In the genomic region with DNA sequence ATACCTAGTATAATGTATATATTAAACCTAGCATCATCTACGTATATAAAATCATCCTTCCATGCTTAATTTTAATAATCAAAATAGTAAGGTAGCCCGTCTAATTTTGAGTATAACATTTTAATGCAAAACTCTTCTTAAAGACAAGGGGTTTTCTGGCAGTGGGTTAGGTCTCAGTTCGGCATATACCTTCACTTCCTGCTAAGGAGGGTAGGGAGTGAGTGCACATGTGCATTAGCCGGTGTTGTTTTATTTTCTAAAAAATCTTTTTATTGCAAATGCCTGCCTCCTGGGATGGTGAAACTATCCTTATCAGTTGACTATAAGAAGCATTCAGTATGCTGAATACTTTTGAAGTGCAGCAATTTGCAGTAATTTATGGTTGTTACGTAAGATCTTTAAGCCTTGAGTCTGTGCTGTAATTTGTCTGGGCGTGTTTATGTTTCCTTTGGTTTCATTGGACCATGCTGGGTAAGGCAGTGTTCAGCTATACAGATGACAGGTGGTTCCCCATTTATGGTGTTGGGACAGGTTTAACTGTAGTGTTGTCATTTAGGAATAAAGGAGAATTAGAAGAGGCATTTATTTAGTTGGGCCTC, we compare ENCODE assay signal across 13 cellular contexts. TPM values are rescaled to one million over a fixed set of nuclear protein-coding genes. Genes with fewer than 3 reads are reported as not detected.
A peak's percentile ranks its signal among the peaks of the same experiment; 100 is the strongest.
DNase-seq lines count a peak whose midpoint lies in the region; ATAC-seq and TF ChIP-seq lines count a peak whose summit lies in the region.
"Had no signal": no experiment of that assay in that cellular context is flagged by ENCODE, and none has a peak within 500 bp of the region (broad histone marks: within the 10 kb centered on the region; RNA-seq: fewer than 3 reads in every experiment).

No MANE protein-coding gene starts in this region.

- intact Hi-C loops in right lobe of liver (cut with DNase I) (no loop called here), head of caudate nucleus (cut with DNase I) (no loop called here)

- H3K4me1 Mint-ChIP-seq in T-helper 17 cell: no peaks in the 10 kb centered on the region

- TF ChIP-seq POLR2A in right lobe of liver (IDR thresholded peaks at IDR 0.05): no peak

- TF ChIP-seq CTCF in RWPE2 (IDR thresholded peaks at IDR 0.05; ENCODE audit: poor library complexity, severe bottlenecking): no peak
- no peak for TF ChIP-seq CTCF in right lobe of liver (IDR thresholded peaks at IDR 0.05)

- no peak overlapping the region for H3K27ac ChIP-seq in RWPE2 (ENCODE audit: poor library complexity, severe bottlenecking)
- H3K27ac ChIP-seq in right lobe of liver: peak overlapping the region in 2 of 3 donors; percentile 15 to 30
- H3K27ac ChIP-seq: brain microvascular endothelial cell had no signal

- H3K27me3 ChIP-seq in RWPE2 (ENCODE audit: insufficient read depth, poor library complexity, severe bottlenecking) (no peaks in the 10 kb centered on the region), right lobe of liver (no peaks in the 10 kb centered on the region)
- H3K27me3 ChIP-seq: brain microvascular endothelial cell had no signal

- H3K4me1 ChIP-seq in RWPE2 (ENCODE audit: insufficient read depth, poor library complexity, severe bottlenecking): no peaks in the 10 kb centered on the region
- H3K4me1 ChIP-seq in right lobe of liver: peaks cover 0 to 72% (median 27%) of the 10 kb centered on the region in 4 donors

- 70% methylated on average over 6 of the region's 6 CpGs for WGBS in right lobe of liver (ENCODE audit: insufficient coverage, low coverage, low lambda C conversion rate, missing lambda C conversion rate)

- peak; percentile 93 for DNase-seq in NCI-H1105 treated with DMSO at 0.1 percent for 48 hours (lab: John Stamatoyannopoulos, UW)
- no peak for DNase-seq in RWPE2 (ENCODE audit: low spot score)
- no peak for DNase-seq in right lobe of liver
- no peak for DNase-seq in T-helper 17 cell
- DNase-seq in head of caudate nucleus: no peak
- no peak for DNase-seq in cerebellar cortex (ENCODE audit: low spot score)
- DNase-seq: activated T-cell treated with anti-CD3 and anti-CD28 coated beads, Interleukin-2, amount 50 U/mL, for 4 hours; brain microvascular endothelial cell; CD8-positive, alpha-beta T cell; islet precursor cell; stimulated activated CD4-positive, alpha-beta T cell treated with anti-CD3 and anti-CD28 coated beads, Interleukin-4, amount 100 ng/mL, for 4 hours had no signal

- H3K27ac Mint-ChIP-seq in T-helper 17 cell: no peak overlapping the region
- H3K27ac Mint-ChIP-seq: CD8-positive, alpha-beta T cell had no signal

- no peaks in the 10 kb centered on the region for H3K36me3 Mint-ChIP-seq in T-helper 17 cell (ENCODE audit: low read depth)
- H3K36me3 Mint-ChIP-seq: CD8-positive, alpha-beta T cell had no signal

- H3K4me3 ChIP-seq in RWPE2 (ENCODE audit: severe bottlenecking) (no peak overlapping the region), right lobe of liver (no peak overlapping the region)

- ATAC-seq in GM18870 (IDR thresholded peaks at IDR 0.05; ENCODE audit: unreplicated experiment) (peak; percentile 71), RWPE2 (ENCODE audit: low read depth) (peak; percentile 36; the same call in 1 of the 3 replicates), right lobe of liver (no peak), T-helper 17 cell (no peak), HG03460 (IDR thresholded peaks at IDR 0.05; ENCODE audit: unreplicated experiment) (no peak)
- ATAC-seq: activated T-cell treated with anti-CD3 and anti-CD28 coated beads, Interleukin-2, amount 50 U/mL, for 4 hours; CD8-positive, alpha-beta T cell had no signal

- H3K9me3 ChIP-seq in RWPE2 (ENCODE audit: severe bottlenecking): no peaks in the 10 kb centered on the region
- no peaks in the 10 kb centered on the region for H3K9me3 ChIP-seq in right lobe of liver
- H3K9me3 ChIP-seq in T-helper 17 cell (ENCODE audit: control insufficient read depth, low read length, poor library complexity, severe bottlenecking): no peaks in the 10 kb centered on the region

- no peak overlapping the region for H3K4me3 Mint-ChIP-seq in T-helper 17 cell
- H3K4me3 Mint-ChIP-seq: activated T-cell treated with anti-CD3 and anti-CD28 coated beads, Interleukin-2, amount 50 U/mL, for 4 hours; CD8-positive, alpha-beta T cell had no signal

- no peaks in the 10 kb centered on the region for H3K36me3 ChIP-seq in RWPE2 (ENCODE audit: low read depth)
- H3K36me3 ChIP-seq in right lobe of liver: no peaks in the 10 kb centered on the region
- H3K36me3 ChIP-seq: brain microvascular endothelial cell had no signal

- H3K27me3 Mint-ChIP-seq in T-helper 17 cell: peaks cover 22% of the 10 kb centered on the region

RNA-seq across cellular contexts. Expression of a gene that starts 11.7 kb away (rescaled TPM):
- total RNA-seq in right lobe of liver (10 to 100 TPM in 5 of 6 experiments, 1 to 10 TPM in 1; 8.7 to 42.3 (median 24.5) TPM), T-helper 17 cell (not detected)

Comparison
In these comparisons a context has a peak if more than half of its experiments do, and no peak if none do; other contexts are left out.
1. ATAC-seq: peak in GM18870 (single experiment) and RWPE2 (single experiment); none in right lobe of liver (0 of 4), T-helper 17 cell (single experiment) and HG03460 (single experiment).
2. RNA of a gene that starts 11.7 kb away (total RNA-seq): 8.7 to 42.3 TPM in right lobe of liver; not detected in T-helper 17 cell; every median in the first group is over 4 times any median in the second.